1 cellular context compared by ENCODE assay signal in genomic region chr6:30741789-30742315, GRCh38.
TF ChIP-seq lines count a peak whose summit lies in the region.

No MANE protein-coding gene starts in this region.

TF ChIP-seq in HepG2, 621 proteins besides CTCF, POLR2A, EP300 and RAD21 (continued from another document and continues in another):
- TF ChIP-seq ZNF687 (CRISPR knock-in tag; IDR thresholded peaks at IDR 0.05) (no peak), ZNF547 (CRISPR knock-in tag; IDR thresholded peaks at IDR 0.05) (no peak), AGO2 (optimal IDR thresholded peaks at IDR 0.05; ENCODE audit: low read depth, low read length) (no peak), EZH2 (conservative IDR thresholded peaks at IDR 0.05; ENCODE audit: low read depth, low read length) (no peak), REPIN1 (CRISPR knock-in tag; IDR thresholded peaks at IDR 0.05; ENCODE audit: borderline replicate concordance, low read depth) (no peak), ZNF224 (CRISPR knock-in tag; IDR thresholded peaks at IDR 0.05) (no peak), XRCC5 (optimal IDR thresholded peaks at IDR 0.05; ENCODE audit: low read length) (no peak), AKAP8 (CRISPR knock-in tag; IDR thresholded peaks at IDR 0.05) (no peak), ZSCAN9 (CRISPR knock-in tag; IDR thresholded peaks at IDR 0.05; ENCODE audit: borderline replicate concordance) (no peak), ZNF510 (CRISPR knock-in tag; IDR thresholded peaks at IDR 0.05; ENCODE audit: low read depth) (no peak), ZNF616 (CRISPR knock-in tag; IDR thresholded peaks at IDR 0.05; ENCODE audit: low read depth) (0 out of 2 replicates have a peak, but pooled peaks have one; percentile 5), FOXA1 (IDR thresholded peaks at IDR 0.05) (no peak), FOXA1 (CRISPR knock-in tag; IDR thresholded peaks at IDR 0.05) (peak; percentile 4; the same call in 1 of the 2 replicates), ZNF354B (CRISPR knock-in tag; IDR thresholded peaks at IDR 0.05) (0 out of 2 replicates have a peak, but pooled peaks have one; percentile 19), ZNF264 (CRISPR knock-in tag; IDR thresholded peaks at IDR 0.05) (0 out of 2 replicates have a peak, but pooled peaks have one; percentile 69), ZNF816 (CRISPR knock-in tag; IDR thresholded peaks at IDR 0.05; ENCODE audit: borderline replicate concordance) (no peak), RBM39 (IDR thresholded peaks at IDR 0.05; ENCODE audit: low read depth, low read length, poor library complexity, severe bottlenecking) (no peak), ZFAT (CRISPR knock-in tag; conservative IDR thresholded peaks at IDR 0.05) (no peak), ZNF441 (CRISPR knock-in tag; IDR thresholded peaks at IDR 0.05; ENCODE audit: borderline replicate concordance) (0 out of 2 replicates have a peak, but pooled peaks have one; percentile 1), ZNF737 (CRISPR knock-in tag; IDR thresholded peaks at IDR 0.05; ENCODE audit: borderline replicate concordance) (no peak), MAX (IDR thresholded peaks at IDR 0.05) (no peak), ZBTB43 (CRISPR knock-in tag; conservative IDR thresholded peaks at IDR 0.05) (no peak), FOXA3 (CRISPR knock-in tag; IDR thresholded peaks at IDR 0.05) (0 out of 2 replicates have a peak, but pooled peaks have one; percentile 0), STAT6 (CRISPR knock-in tag; IDR thresholded peaks at IDR 0.05; ENCODE audit: borderline replicate concordance) (no peak), SNAPC5 (CRISPR knock-in tag; IDR thresholded peaks at IDR 0.05; ENCODE audit: borderline replicate concordance) (no peak; the same call in 1 of the 2 replicates), HNF1B (CRISPR knock-in tag; IDR thresholded peaks at IDR 0.05) (no peak), GRHL1 (CRISPR knock-in tag; conservative IDR thresholded peaks at IDR 0.05) (no peak), LRRFIP1 (CRISPR knock-in tag; conservative IDR thresholded peaks at IDR 0.05) (no peak), SOX13 (IDR thresholded peaks at IDR 0.05) (no peak), SOX13 (CRISPR knock-in tag; conservative IDR thresholded peaks at IDR 0.05 in 1 of 2, IDR thresholded peaks at IDR 0.05 in 1 of 2) (peak in 1 of 2 experiments; percentile 4; a peak in 1 of 4 replicates), CHD4 (IDR thresholded peaks at IDR 0.05; ENCODE audit: borderline replicate concordance, low read length) (no peak), ZSCAN31 (CRISPR knock-in tag; IDR thresholded peaks at IDR 0.05; ENCODE audit: low read depth) (0 out of 2 replicates have a peak, but pooled peaks have one; percentile 5), ZBTB40 (IDR thresholded peaks at IDR 0.05) (no peak), ZBTB40 (CRISPR knock-in tag; IDR thresholded peaks at IDR 0.05) (no peak)
